Comparison of ENCODE assay signal across 17 cellular contexts in the genomic region with DNA sequence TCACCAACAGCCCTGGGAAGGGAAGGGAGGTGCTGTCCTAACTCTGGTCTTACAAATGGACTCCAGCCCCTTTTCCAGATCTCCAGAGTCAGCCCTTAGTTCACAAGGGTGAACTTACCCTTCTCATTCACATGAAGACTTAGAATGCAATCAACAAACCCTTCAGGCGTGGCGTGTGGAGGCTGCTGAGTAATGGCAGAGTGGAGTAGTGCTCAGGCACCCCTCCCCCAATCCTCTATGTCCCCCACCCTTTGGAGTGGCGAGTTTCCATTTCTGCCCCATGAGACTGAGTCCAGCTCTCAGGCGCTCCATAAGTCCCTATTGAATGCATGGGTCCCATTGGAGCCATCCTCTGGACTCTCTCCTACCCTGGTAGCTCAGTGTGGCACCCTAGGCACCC. TPM values are rescaled to one million over a fixed set of nuclear protein-coding genes. Genes with fewer than 3 reads are reported as not detected.
DNase-seq lines count a peak whose midpoint lies in the region; ATAC-seq and TF ChIP-seq lines count a peak whose summit lies in the region.
"Had no signal": no experiment of that assay in that cellular context is flagged by ENCODE, and none has a peak within 500 bp of the region (broad histone marks: within the 10 kb centered on the region; RNA-seq: fewer than 3 reads in every experiment).

No MANE protein-coding gene starts in this region.

- H3K27me3 ChIP-seq in right cardiac atrium (ENCODE audit: control insufficient read depth, insufficient read depth), result no peaks in the 10 kb centered on the region
- H3K27me3 ChIP-seq: gastrocnemius medialis had no signal

- intact Hi-C loops in right cardiac atrium (cut with DNase I), result loop anchor here in 3 of 4 donors (10.0 kb wide), 2 partner anchors 179 to 189 kb away; no protein-coding TSS in a partner anchor
- intact Hi-C loops in Right ventricle myocardium inferior (cut with DNase I), result no loop called here

- no peaks in the 10 kb centered on the region for H3K9me3 Mint-ChIP-seq in mesothelial cell of epicardium
- H3K9me3 Mint-ChIP-seq: activated naive CD4-positive, alpha-beta T cell treated with anti-CD3 and anti-CD28 coated beads, Interleukin-2, amount 50 U/mL, for 72 hours; naive thymus-derived CD8-positive, alpha-beta T cell had no signal

- peak overlapping the region; percentile 81 for H3K4me3 Mint-ChIP-seq in mesothelial cell of epicardium
- H3K4me3 Mint-ChIP-seq: naive thymus-derived CD8-positive, alpha-beta T cell had no signal

- H3K27me3 Mint-ChIP-seq in mesothelial cell of epicardium (ENCODE audit: low read depth), result peaks cover 24% of the 10 kb centered on the region
- H3K27me3 Mint-ChIP-seq: naive thymus-derived CD8-positive, alpha-beta T cell had no signal

- TF ChIP-seq CTCF in choroid plexus epithelial cell (conservative IDR thresholded peaks at IDR 0.05; ENCODE audit: low read depth, low read length) (no peak), mesothelial cell of epicardium (IDR thresholded peaks at IDR 0.05; ENCODE audit: unreplicated experiment) (no peak)

- ATAC-seq in right cardiac atrium (no peak), Right ventricle myocardium inferior (no peak), HG03097 (IDR thresholded peaks at IDR 0.05; ENCODE audit: low FRiP score, unreplicated experiment) (no peak)
- ATAC-seq: activated naive CD4-positive, alpha-beta T cell treated with anti-CD3 and anti-CD28 coated beads, Interleukin-2, amount 50 U/mL, for 72 hours; gastrocnemius medialis; naive thymus-derived CD8-positive, alpha-beta T cell had no signal

- peaks cover 4% of the 10 kb centered on the region for H3K4me1 ChIP-seq in right cardiac atrium (ENCODE audit: control insufficient read depth, insufficient read depth, low read length)

- 79% methylated on average over 4 of the region's 4 CpGs for WGBS in right cardiac atrium

- no peaks in the 10 kb centered on the region for H3K9me3 ChIP-seq in right cardiac atrium (ENCODE audit: control insufficient read depth, low read length)
- H3K9me3 ChIP-seq: gastrocnemius medialis had no signal

- H3K4me3 ChIP-seq in right cardiac atrium (ENCODE audit: low read length), result peak overlapping the region; percentile 69
- peak overlapping the region; percentile 74 for H3K4me3 ChIP-seq in choroid plexus epithelial cell (ENCODE audit: low read depth, low read length)
- H3K4me3 ChIP-seq: gastrocnemius medialis had no signal

- H3K4me1 Mint-ChIP-seq in mesothelial cell of epicardium, result peaks cover 64% of the 10 kb centered on the region

- no peak for DNase-seq in right cardiac atrium
- no peak for DNase-seq in Right ventricle myocardium inferior (ENCODE audit: missing footprints)
- peak; percentile 37 for DNase-seq in choroid plexus epithelial cell (ENCODE audit: low read depth)
- no peak for DNase-seq in mesothelial cell of epicardium (ENCODE audit: low spot score in 2 of 2, unreplicated experiment in 2 of 2)
- no peak for DNase-seq in erythroblast (lab: John Stamatoyannopoulos, UW)
- no peak for DNase-seq in NCI-H128 (lab: John Stamatoyannopoulos, UW; ENCODE audit: unreplicated experiment)
- no peak for DNase-seq in HuH-7 (ENCODE audit: low spot score)
- DNase-seq: activated CD8-positive, alpha-beta memory T cell treated with anti-CD3 and anti-CD28 coated beads, Interleukin-2, amount 50 U/mL, for 48 hours; DMS79; gastrocnemius medialis; naive thymus-derived CD8-positive, alpha-beta T cell; NCI-H2107; NK-92 treated with Interleukin-12 subunit alpha and Interleukin-12 subunit beta, amount 100 ng/mL, for 24 hours had no signal

- H3K27ac Mint-ChIP-seq in mesothelial cell of epicardium, result peak overlapping the region; percentile 30

- TF ChIP-seq POLR2A in erythroblast (IDR thresholded peaks at IDR 0.05; ENCODE audit: low read length), result no peak

- H3K36me3 Mint-ChIP-seq in mesothelial cell of epicardium, result no peaks in the 10 kb centered on the region
- H3K36me3 Mint-ChIP-seq: naive thymus-derived CD8-positive, alpha-beta T cell had no signal

- H3K27ac ChIP-seq in right cardiac atrium (ENCODE audit: low read length), result no peak overlapping the region
- H3K27ac ChIP-seq: gastrocnemius medialis had no signal

RNA-seq across cellular contexts. Expression of a gene that starts 3.3 kb away (rescaled TPM):
- total RNA-seq in right cardiac atrium (1 to 10 TPM; 2.9 to 6.0 (median 3.4) TPM), Right ventricle myocardium inferior (0.73 TPM), mesothelial cell of epicardium (8.5 to 9.7 TPM (median 8.9 TPM) in 3 replicates)
- polyA plus RNA-seq in right cardiac atrium, result 8.4 TPM
- total RNA-seq: kidney epithelial cell, temporal lobe had no signal

RNA-seq across cellular contexts. Expression of a gene that starts 49.9 kb away (rescaled TPM):
- total RNA-seq in right cardiac atrium, result 10 to 100 TPM; 44.0 to 50.0 (median 47.1) TPM
- 42.8 TPM for polyA plus RNA-seq in right cardiac atrium
- total RNA-seq in Right ventricle myocardium inferior, result 47.6 TPM
- total RNA-seq in mesothelial cell of epicardium, result 54.2 to 57.1 TPM (median 54.5 TPM) in 3 replicates
